ENCODE assay signal across 13 cellular contexts in the genomic region with DNA sequence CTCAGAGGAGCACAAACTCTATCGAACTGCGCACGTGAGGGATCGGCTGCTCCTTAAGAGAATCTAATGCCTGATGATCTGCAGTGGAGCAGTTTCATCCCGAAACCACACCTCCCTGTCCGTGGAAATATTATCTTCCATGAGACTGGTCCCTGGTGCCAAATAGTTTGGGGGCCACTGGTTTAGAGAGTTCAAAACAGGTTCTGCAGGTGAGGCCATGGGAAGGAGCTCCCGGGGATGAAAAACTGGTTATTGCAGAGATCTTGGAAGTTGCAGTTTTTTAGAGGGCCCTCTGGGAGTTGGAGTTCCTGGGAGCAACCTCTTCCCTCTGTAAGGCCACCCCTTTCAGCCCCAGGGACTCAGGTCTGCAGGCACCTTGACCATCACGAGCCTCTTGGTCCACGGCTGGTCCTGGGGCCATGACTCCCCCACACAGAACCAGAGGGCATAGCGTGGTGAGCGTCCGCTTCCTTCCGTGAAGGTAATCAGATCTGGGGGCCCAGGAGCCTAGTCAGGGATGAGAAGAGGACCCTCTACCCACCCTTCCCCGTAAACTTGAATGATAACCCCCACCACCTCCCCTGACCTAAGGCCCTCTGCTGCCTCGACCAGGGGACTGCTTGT. TPM values are rescaled to one million over a fixed set of nuclear protein-coding genes. Genes with fewer than 3 reads are reported as not detected.
DNase-seq lines count a peak whose midpoint lies in the region; ATAC-seq and TF ChIP-seq lines count a peak whose summit lies in the region.
"Had no signal": no experiment of that assay in that cellular context is flagged by ENCODE, and none has a peak within 500 bp of the region (broad histone marks: within the 10 kb centered on the region; RNA-seq: fewer than 3 reads in every experiment).

No MANE protein-coding gene starts in this region.

- no peak overlapping the region for H3K4me2 ChIP-seq in PC-9
- H3K4me2 ChIP-seq: BLaER1 treated with 17β-estradiol and CSF1 and Interleukin-3, amounts not matched to agents 10 nM and 100 nM had no signal

- no peak overlapping the region for H3K27ac ChIP-seq in breast epithelium
- H3K27ac ChIP-seq in PC-9, result peak overlapping the region; percentile 40; the same call in 1 of the 2 replicates
- H3K27ac ChIP-seq: BLaER1 treated with 17β-estradiol and CSF1 and Interleukin-3, amounts not matched to agents 10 nM and 100 nM; HL-60; SJSA1 had no signal

- peaks cover 27% of the 10 kb centered on the region for H3K79me2 ChIP-seq in PC-9 (ENCODE audit: low read depth)

- CTCF ChIA-PET in MCF 10A (lab: Yijun Ruan, JAX) (interaction anchor here (0.7 to 1.1 kb wide), 5 partner anchors 12 to 372 kb away, joined by 3 to 4 read pairs (median 3); no protein-coding TSS in a partner anchor), PC-9 (lab: Charles Lee) (no interaction called here)

- no peak for TF ChIP-seq POLR2A in breast epithelium (IDR thresholded peaks at IDR 0.05)

- H3K4me3 Mint-ChIP-seq in MCF 10A (ENCODE audit: unreplicated experiment), result no peak overlapping the region
- peak overlapping the region; percentile 76 for H3K4me3 Mint-ChIP-seq in endothelial cell (ENCODE audit: unreplicated experiment)
- H3K4me3 Mint-ChIP-seq in type B pancreatic cell, result no peak overlapping the region

- POLR2A ChIA-PET in MCF 10A (lab: Yijun Ruan, JAX), result interaction anchor here (0.9 to 11.4 kb wide), 3 partner anchors 12 to 171 kb away, joined by 3 to 167 read pairs (median 3); a partner anchor contains a TSS
- POLR2A ChIA-PET in PC-9 (lab: Charles Lee; ENCODE audit: unreplicated experiment), result interaction anchor here (0.7 kb wide), 1 partner anchor 16 kb away, joined by 5 read pairs; no protein-coding TSS in a partner anchor

- H3K9me3 Mint-ChIP-seq in MCF 10A (ENCODE audit: unreplicated experiment) (no peaks in the 10 kb centered on the region), endothelial cell (ENCODE audit: unreplicated experiment) (no peaks in the 10 kb centered on the region), type B pancreatic cell (no peaks in the 10 kb centered on the region)

- peaks cover 68% of the 10 kb centered on the region for H3F3A ChIP-seq in PC-9 (ENCODE audit: insufficient read depth, low read depth)

- H3K36me3 Mint-ChIP-seq in MCF 10A (ENCODE audit: insufficient read depth, unreplicated experiment) (peaks cover 42% of the 10 kb centered on the region), endothelial cell (ENCODE audit: low read depth, unreplicated experiment) (peaks cover 47% of the 10 kb centered on the region), type B pancreatic cell (peaks cover 9% of the 10 kb centered on the region)

- peak overlapping the region; percentile 27 for H3K27ac Mint-ChIP-seq in MCF 10A (ENCODE audit: low read depth, unreplicated experiment)
- no peak overlapping the region for H3K27ac Mint-ChIP-seq in endothelial cell (ENCODE audit: unreplicated experiment)
- peak overlapping the region; percentile 48 for H3K27ac Mint-ChIP-seq in type B pancreatic cell

- no peak overlapping the region for H3K4me3 ChIP-seq in breast epithelium
- H3K4me3 ChIP-seq in PC-9, result no peak overlapping the region
- H3K4me3 ChIP-seq: BLaER1 treated with 17β-estradiol and CSF1 and Interleukin-3, amounts not matched to agents 10 nM and 100 nM; SJSA1 had no signal

- H3K4me1 Mint-ChIP-seq in MCF 10A (ENCODE audit: insufficient read depth, unreplicated experiment) (peaks cover 6% of the 10 kb centered on the region), endothelial cell (ENCODE audit: unreplicated experiment) (peaks cover 11% of the 10 kb centered on the region), type B pancreatic cell (ENCODE audit: unreplicated experiment) (peaks cover 7% of the 10 kb centered on the region)

- H3K9me2 ChIP-seq in PC-9 (ENCODE audit: insufficient read depth), result no peaks in the 10 kb centered on the region

- no peaks in the 10 kb centered on the region for H3K27me3 ChIP-seq in breast epithelium
- H3K27me3 ChIP-seq in PC-9 (ENCODE audit: insufficient read depth, low read depth), result no peaks in the 10 kb centered on the region
- H3K27me3 ChIP-seq: BLaER1 treated with 17β-estradiol and CSF1 and Interleukin-3, amounts not matched to agents 10 nM and 100 nM; SJSA1 had no signal

- intact Hi-C loops in MCF 10A (cut with micrococcal nuclease), result no loop called here
- intact Hi-C loops in breast epithelium (cut with DNase I; ENCODE audit: low total_unique reads), result loop anchor here (10.0 kb wide), 1 partner anchor 166 kb away; a partner anchor contains a TSS
- intact Hi-C loops in PC-9 (cut with micrococcal nuclease; ENCODE audit: unreplicated experiment), result no loop called here

- DNase-seq in MCF 10A (ENCODE audit: unreplicated experiment) (no peak), breast epithelium (ENCODE audit: low spot score in 2 of 2) (no peak), PC-9 (peak in 1 of 2 experiments; percentile 54), endothelial cell (ENCODE audit: low spot score) (no peak), type B pancreatic cell (ENCODE audit: extremely low spot score, unreplicated experiment) (no peak), left lobe of liver (ENCODE audit: low spot score) (no peak), NCI-H526 (lab: John Stamatoyannopoulos, UW) (no peak)
- DNase-seq: NCI-H1417 treated with DMSO at 0.1 percent for 48 hours, NCI-H187 treated with DMSO at 0.1 percent for 48 hours, NCI-H226 had no signal

- H4K20me1 ChIP-seq in PC-9 (ENCODE audit: insufficient read depth), result peaks cover 44% of the 10 kb centered on the region

- H3K27me3 Mint-ChIP-seq in MCF 10A (ENCODE audit: insufficient read depth, unreplicated experiment), result no peaks in the 10 kb centered on the region
- H3K27me3 Mint-ChIP-seq in endothelial cell (ENCODE audit: unreplicated experiment), result peaks cover 28% of the 10 kb centered on the region
- no peaks in the 10 kb centered on the region for H3K27me3 Mint-ChIP-seq in type B pancreatic cell

- no peak for TF ChIP-seq CTCF in MCF 10A (IDR thresholded peaks at IDR 0.05; ENCODE audit: unreplicated experiment)
- no peak for TF ChIP-seq CTCF in breast epithelium (IDR thresholded peaks at IDR 0.05)
- TF ChIP-seq CTCF in PC-9 (conservative IDR thresholded peaks at IDR 0.05), result no peak
- no peak for TF ChIP-seq CTCF in endothelial cell (IDR thresholded peaks at IDR 0.05; ENCODE audit: unreplicated experiment)
- TF ChIP-seq CTCF in type B pancreatic cell (conservative IDR thresholded peaks at IDR 0.05), result no peak

- BruUV-seq in MCF 10A (replicated peaks; lab: Mats Ljungman, UMichigan), result no TSS peak
- BruUV-seq in PC-9 (replicated peaks; lab: Mats Ljungman, UMichigan), result no TSS peak

- H2AFZ ChIP-seq in PC-9, result no peak overlapping the region

- no peaks in the 10 kb centered on the region for H3K9me3 ChIP-seq in breast epithelium
- no peaks in the 10 kb centered on the region for H3K9me3 ChIP-seq in PC-9 (ENCODE audit: insufficient read depth, low read depth)
- H3K9me3 ChIP-seq: BLaER1 treated with 17β-estradiol and CSF1 and Interleukin-3, amounts not matched to agents 10 nM and 100 nM; SJSA1 had no signal

- H3K36me3 ChIP-seq in breast epithelium, result no peaks in the 10 kb centered on the region
- H3K36me3 ChIP-seq in PC-9 (ENCODE audit: low read depth), result peaks cover 14% of the 10 kb centered on the region

- ATAC-seq in left lobe of liver, result no peak

- peaks cover 0 to 3% of the 10 kb centered on the region in 2 donors for H3K4me1 ChIP-seq in breast epithelium
- H3K4me1 ChIP-seq in PC-9 (replicated peaks; ENCODE audit: insufficient read depth), result peaks cover 12% of the 10 kb centered on the region

RNA-seq across cellular contexts. Expression of a gene that starts 5.2 kb away (rescaled TPM):
- total RNA-seq in MCF 10A (2022) (65.6 and 82.2 TPM in 2 replicates), breast epithelium (100 to 1,000 TPM in 1 of 3 donors, 10 to 100 TPM in 2; 39.7 to 100 (median 52.4) TPM), PC-9 (2021) (181 and 220 TPM in 2 replicates), endothelial cell (ENCODE audit: unreplicated experiment) (76.1 TPM), type B pancreatic cell (ENCODE audit: low replicate concordance) (81.4 and 86.6 TPM in 2 replicates), left lobe of liver (50.1 TPM)

RNA-seq across cellular contexts. Expression of a gene that starts 5.3 kb away (rescaled TPM):
- 29.4 and 36.0 TPM in 2 replicates for total RNA-seq in MCF 10A (2022)
- total RNA-seq in breast epithelium, result 10 to 100 TPM in 1 of 3 donors, 1 to 10 TPM in 2; 5.1 to 11.7 (median 8.5) TPM
- total RNA-seq in PC-9 (2021), result 80.3 and 84.8 TPM in 2 replicates
- 50.1 TPM for total RNA-seq in endothelial cell (ENCODE audit: unreplicated experiment)
- 40.8 and 49.2 TPM in 2 replicates for total RNA-seq in type B pancreatic cell (ENCODE audit: low replicate concordance)
- total RNA-seq in left lobe of liver, result 13.7 TPM

RNA-seq across cellular contexts. Expression of a gene that starts 16.6 kb away (rescaled TPM):
- 236 and 304 TPM in 2 replicates for total RNA-seq in MCF 10A (2022)
- 100 to 1,000 TPM; 137 to 227 (median 154) TPM for total RNA-seq in breast epithelium
- total RNA-seq in PC-9 (2021), result 228 and 261 TPM in 2 replicates
- 175 TPM for total RNA-seq in endothelial cell (ENCODE audit: unreplicated experiment)
- total RNA-seq in type B pancreatic cell (ENCODE audit: low replicate concordance), result 131 and 195 TPM in 2 replicates
- total RNA-seq in left lobe of liver, result 28.7 TPM

RNA-seq across cellular contexts. Expression of a gene that starts 18.4 kb away (rescaled TPM):
- 81.3 and 101 TPM in 2 replicates for total RNA-seq in MCF 10A (2022)
- 10 to 100 TPM in 2 of 3 donors, 1 to 10 TPM in 1; 9.8 to 15.4 (median 10.6) TPM for total RNA-seq in breast epithelium
- total RNA-seq in PC-9 (2021), result 86.9 and 91.3 TPM in 2 replicates
- total RNA-seq in endothelial cell (ENCODE audit: unreplicated experiment), result 90.3 TPM
- 75.0 and 78.1 TPM in 2 replicates for total RNA-seq in type B pancreatic cell (ENCODE audit: low replicate concordance)
- 35.5 TPM for total RNA-seq in left lobe of liver

RNA-seq across cellular contexts. Expression of a gene that starts 20.5 kb away (rescaled TPM):
- total RNA-seq in MCF 10A (2022), result 37.6 and 56.5 TPM in 2 replicates
- total RNA-seq in breast epithelium, result 100 to 1,000 TPM in 1 of 3 donors, 10 to 100 TPM in 2; 34.8 to 114 (median 41.0) TPM
- 36.6 and 40.6 TPM in 2 replicates for total RNA-seq in PC-9 (2021)
- total RNA-seq in endothelial cell (ENCODE audit: unreplicated experiment), result 23.9 TPM
- 10.6 and 16.0 TPM in 2 replicates for total RNA-seq in type B pancreatic cell (ENCODE audit: low replicate concordance)
- total RNA-seq in left lobe of liver, result 8.9 TPM
